1 cellular context compared by ENCODE assay signal in genomic region chr6:36728289-36729168, GRCh38.
TF ChIP-seq lines count a peak whose summit lies in the region.

No MANE protein-coding gene starts in this region.

TF ChIP-seq in K562, 482 proteins besides CTCF, POLR2A, EP300 and RAD21:
- TF ChIP-seq BCOR (IDR thresholded peaks at IDR 0.05): peak; percentile 80
- TF ChIP-seq IRF2 (CRISPR knock-in tag; IDR thresholded peaks at IDR 0.05): peak; percentile 64; the same call in 1 of the 2 replicates
- TF ChIP-seq ZNF436 (CRISPR knock-in tag; IDR thresholded peaks at IDR 0.05): peak; percentile 80
- peak; percentile 57; the same call in 1 of the 2 replicates for TF ChIP-seq ADNP (tag; IDR thresholded peaks at IDR 0.05)
- TF ChIP-seq E2F5 (CRISPR knock-in tag; IDR thresholded peaks at IDR 0.05): 0 out of 2 replicates have a peak, but pooled peaks have one; percentile 34
- peak; percentile 21 to 32; a peak in 2 of 4 replicates for TF ChIP-seq KDM1A (IDR thresholded peaks at IDR 0.05)
- TF ChIP-seq SIX5 (IDR thresholded peaks at IDR 0.05; ENCODE audit: borderline replicate concordance in 1 of 2, insufficient read depth in 1 of 2, low read depth in 1 of 2, low read length in 2 of 2): no peak
- TF ChIP-seq ZFP36 (IDR thresholded peaks at IDR 0.05; ENCODE audit: low read depth, low read length, partially characterized antibody): peak; percentile 99
- TF ChIP-seq GTF3C2 (IDR thresholded peaks at IDR 0.05; ENCODE audit: borderline replicate concordance, extremely low read depth, insufficient read length): peak; percentile 33
- TF ChIP-seq PTBP1 (IDR thresholded peaks at IDR 0.05; ENCODE audit: low read depth, low read length): 0 out of 2 replicates have a peak, but pooled peaks have one; percentile 57
- no peak for TF ChIP-seq RBBP5 (IDR thresholded peaks at IDR 0.05; ENCODE audit: borderline replicate concordance, insufficient read depth, low read length, poor library complexity, severe bottlenecking)
- TF ChIP-seq RCOR1 (IDR thresholded peaks at IDR 0.05; ENCODE audit: borderline replicate concordance in 1 of 2, low read depth in 2 of 2, low read length in 2 of 2): peak in 1 of 2 experiments; percentile 49; a peak in 1 of 4 replicates
- TF ChIP-seq CBX5 (IDR thresholded peaks at IDR 0.05; ENCODE audit: borderline replicate concordance, low read depth): no peak
- TF ChIP-seq CEBPG (CRISPR knock-in tag; IDR thresholded peaks at IDR 0.05): 0 out of 2 replicates have a peak, but pooled peaks have one; percentile 8
- no peak for TF ChIP-seq CEBPG (tag; conservative IDR thresholded peaks at IDR 0.05 in 1 of 2, IDR thresholded peaks at IDR 0.05 in 1 of 2)
- peak; percentile 63 for TF ChIP-seq RBM25 (IDR thresholded peaks at IDR 0.05; ENCODE audit: low read depth, low read length, severe bottlenecking)
- peak; percentile 92 for TF ChIP-seq SMARCA5 (IDR thresholded peaks at IDR 0.05)
- TF ChIP-seq MCM3 (IDR thresholded peaks at IDR 0.05): no peak
TF ChIP-seq in K562: peak in this region for 13.
